10 cellular contexts compared by ENCODE assay signal in the genomic region with DNA sequence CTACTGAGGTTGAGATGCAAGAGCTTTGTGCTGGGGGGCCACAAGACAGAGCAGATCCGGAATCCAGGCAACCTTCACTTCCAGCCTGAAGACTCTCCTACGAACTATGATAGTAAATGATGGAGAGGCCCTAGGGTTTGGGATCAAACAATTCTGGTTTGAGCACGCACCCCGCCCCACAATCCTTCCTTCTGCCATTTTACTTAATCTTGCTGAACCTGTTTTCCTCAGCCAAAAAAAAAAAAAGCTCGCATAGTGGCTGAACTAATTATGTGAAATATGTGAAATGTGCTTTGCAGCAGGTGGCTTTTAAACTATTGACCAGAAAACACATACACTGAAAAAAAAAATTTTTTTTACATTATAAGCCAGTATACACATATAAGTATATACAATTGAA. TPM values are rescaled to one million over a fixed set of nuclear protein-coding genes. Genes with fewer than 3 reads are reported as not detected.
DNase-seq lines count a peak whose midpoint lies in the region; ATAC-seq and TF ChIP-seq lines count a peak whose summit lies in the region.
"Had no signal": no experiment of that assay in that cellular context is flagged by ENCODE, and none has a peak within 500 bp of the region (broad histone marks: within the 10 kb centered on the region; RNA-seq: fewer than 3 reads in every experiment).

No MANE protein-coding gene starts in this region.

- H3K9me2 ChIP-seq in GM23338 (ENCODE audit: insufficient read depth) (no peaks in the 10 kb centered on the region), SU-DHL-6 (replicated peaks; ENCODE audit: insufficient read depth, low read length) (no peaks in the 10 kb centered on the region)

- peak overlapping the region; percentile 87 for H3K9ac ChIP-seq in SU-DHL-6 (ENCODE audit: low read length)

- peaks cover 12% of the 10 kb centered on the region for H3K4me1 Mint-ChIP-seq in GM23338

- intact Hi-C loops in gastrocnemius medialis (cut with DNase I; ENCODE audit: low total_unique reads): loop anchor here (1.0 kb wide), 1 partner anchor 16 kb away; no protein-coding TSS in a partner anchor

- in situ Hi-C loops in gastrocnemius medialis (cut with MboI; ENCODE audit: low sequenced_read_pairs in 4 of 4): no loop called here

- H3K27me3 Mint-ChIP-seq in GM23338 (ENCODE audit: insufficient read depth, low read depth, poor library complexity): peaks cover 6% of the 10 kb centered on the region

- H3K27ac ChIP-seq in GM23338 (ENCODE audit: low read depth) (peak overlapping the region; percentile 10), SU-DHL-6 (ENCODE audit: low read depth, low read length) (peak overlapping the region; percentile 62), gastrocnemius medialis (peak overlapping the region; percentile 87 to 96 (median 90))

- peaks cover 10% of the 10 kb centered on the region for H3K36me3 Mint-ChIP-seq in GM23338 (ENCODE audit: low read depth)

- H3F3A ChIP-seq in GM23338 (replicated peaks; ENCODE audit: low read depth) (no peaks in the 10 kb centered on the region; the same call in 1 of the 2 replicates), SU-DHL-6 (ENCODE audit: insufficient read depth) (peaks cover 6% of the 10 kb centered on the region)

- DNase-seq in GM23338 (ENCODE audit: low spot score) (no peak), fibroblast of the aortic adventitia (ENCODE audit: low read depth) (no peak), gastrocnemius medialis (no peak), occipital lobe (lab: John Stamatoyannopoulos, UW) (no peak), NCI-H2196 (lab: John Stamatoyannopoulos, UW; ENCODE audit: unreplicated experiment) (no peak), erythroblast (lab: John Stamatoyannopoulos, UW) (no peak)
- no peak for DNase-seq in stimulated activated CD4-positive, alpha-beta T cell treated with anti-CD3 and anti-CD28 coated beads, Interleukin-15, amount 100 ng/mL, for 24 hours

- H3K4me1 ChIP-seq in GM23338 (ENCODE audit: insufficient read depth): no peaks in the 10 kb centered on the region
- H3K4me1 ChIP-seq in gastrocnemius medialis: peaks cover 18 to 19% of the 10 kb centered on the region in 2 donors

- ATAC-seq in GM23338 (no peak), gastrocnemius medialis (no peak)

- H2AFZ ChIP-seq in GM23338 (no peak overlapping the region), SU-DHL-6 (ENCODE audit: low read depth, low read length, severe bottlenecking) (peak overlapping the region; percentile 97)

- H3K79me2 ChIP-seq in GM23338 (replicated peaks; ENCODE audit: insufficient read depth) (peaks cover 31% of the 10 kb centered on the region), SU-DHL-6 (ENCODE audit: insufficient read depth, low read length) (peaks cover 30% of the 10 kb centered on the region)

- H3K27ac Mint-ChIP-seq in GM23338: peak overlapping the region; percentile 20

- H3K4me2 ChIP-seq in GM23338: peak overlapping the region; percentile 51
- peak overlapping the region; percentile 94 for H3K4me2 ChIP-seq in SU-DHL-6 (ENCODE audit: low read depth, low read length, poor library complexity, severe bottlenecking)

- H4K20me1 ChIP-seq in GM23338 (replicated peaks; ENCODE audit: insufficient read depth) (no peaks in the 10 kb centered on the region), SU-DHL-6 (ENCODE audit: low read depth, low read length) (no peaks in the 10 kb centered on the region)

- TF ChIP-seq POLR2A in gastrocnemius medialis (IDR thresholded peaks at IDR 0.05) (no peak), erythroblast (IDR thresholded peaks at IDR 0.05; ENCODE audit: low read length) (no peak)

- peak overlapping the region; percentile 22 for H3K4me3 Mint-ChIP-seq in GM23338

- H3K27me3 ChIP-seq in GM23338 (ENCODE audit: insufficient read depth): no peaks in the 10 kb centered on the region
- no peaks in the 10 kb centered on the region for H3K27me3 ChIP-seq in SU-DHL-6 (ENCODE audit: low read length)
- H3K27me3 ChIP-seq in gastrocnemius medialis: no peaks in the 10 kb centered on the region
- H3K27me3 ChIP-seq: foreskin keratinocyte had no signal

- H3K9me3 ChIP-seq in SU-DHL-6 (ENCODE audit: insufficient read depth, low read length) (no peaks in the 10 kb centered on the region), gastrocnemius medialis (no peaks in the 10 kb centered on the region)

- 0 out of 2 replicates have a peak, but pooled peaks cover 7% of the 10 kb centered on the region for H3K36me3 ChIP-seq in GM23338 (ENCODE audit: insufficient read depth)
- no peaks in the 10 kb centered on the region for H3K36me3 ChIP-seq in SU-DHL-6 (ENCODE audit: low read length)
- H3K36me3 ChIP-seq in gastrocnemius medialis: peaks cover 0 to 10% of the 10 kb centered on the region in 2 donors

- H3K4me3 ChIP-seq in GM23338: peak overlapping the region; percentile 3; the same call in 1 of the 2 replicates
- peak overlapping the region; percentile 74 for H3K4me3 ChIP-seq in SU-DHL-6 (ENCODE audit: insufficient read depth, low read length, poor library complexity, severe bottlenecking)
- H3K4me3 ChIP-seq in fibroblast of the aortic adventitia (ENCODE audit: low read depth, low read length): peak overlapping the region; percentile 96
- peak overlapping the region; percentile 64 to 92 (median 86) for H3K4me3 ChIP-seq in gastrocnemius medialis

- H3K9me3 Mint-ChIP-seq in GM23338: no peaks in the 10 kb centered on the region

- TF ChIP-seq CTCF in GM23338 (conservative IDR thresholded peaks at IDR 0.05; ENCODE audit: low read depth in 2 of 2) (no peak), SU-DHL-6 (IDR thresholded peaks at IDR 0.05; ENCODE audit: insufficient read depth, low read length, poor library complexity, severe bottlenecking) (no peak), fibroblast of the aortic adventitia (IDR thresholded peaks at IDR 0.05; ENCODE audit: insufficient read depth, low read length) (no peak), gastrocnemius medialis (IDR thresholded peaks at IDR 0.05 in 4 of 5, conservative IDR thresholded peaks at IDR 0.05 in 1 of 5) (no peak)

TF ChIP-seq in GM23338, 12 proteins besides CTCF, POLR2A, EP300 and RAD21 (continues in another document):
- TF ChIP-seq ZNF331 (CRISPR knock-in tag; IDR thresholded peaks at IDR 0.05; ENCODE audit: low read depth) (no peak), POLR2AphosphoS5 (IDR thresholded peaks at IDR 0.05; ENCODE audit: low read depth) (no peak), ZNF114 (CRISPR knock-in tag; IDR thresholded peaks at IDR 0.05) (no peak)
- TF ChIP-seq, protein P1, sequence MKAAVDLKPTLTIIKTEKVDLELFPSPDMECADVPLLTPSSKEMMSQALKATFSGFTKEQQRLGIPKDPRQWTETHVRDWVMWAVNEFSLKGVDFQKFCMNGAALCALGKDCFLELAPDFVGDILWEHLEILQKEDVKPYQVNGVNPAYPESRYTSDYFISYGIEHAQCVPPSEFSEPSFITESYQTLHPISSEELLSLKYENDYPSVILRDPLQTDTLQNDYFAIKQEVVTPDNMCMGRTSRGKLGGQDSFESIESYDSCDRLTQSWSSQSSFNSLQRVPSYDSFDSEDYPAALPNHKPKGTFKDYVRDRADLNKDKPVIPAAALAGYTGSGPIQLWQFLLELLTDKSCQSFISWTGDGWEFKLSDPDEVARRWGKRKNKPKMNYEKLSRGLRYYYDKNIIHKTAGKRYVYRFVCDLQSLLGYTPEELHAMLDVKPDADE (IDR thresholded peaks at IDR 0.05): no peak

RNA-seq across cellular contexts. Expression of gene ITFG2, which starts 0.7 kb away (rescaled TPM):
- 17.3 and 19.8 TPM in 2 replicates for total RNA-seq in GM23338 (2014; rRNA removed; shearing (Covaris generic))
- 32.6 and 41.2 TPM in 2 replicates for polyA plus RNA-seq in GM23338 (2016; fragmentation: Nextera tagmentation; extraction: Ambion mirVana)
- total RNA-seq in fibroblast of the aortic adventitia (ENCODE audit: low replicate concordance): 19.1 and 32.6 TPM in 2 replicates
- 1 to 10 TPM; 5.1 to 7.2 (median 5.9) TPM for total RNA-seq in gastrocnemius medialis
- total RNA-seq in occipital lobe: 11.7 TPM

RNA-seq across cellular contexts. Expression of gene FKBP4, which starts 17.0 kb away (rescaled TPM):
- total RNA-seq in GM23338 (2014; rRNA removed; shearing (Covaris generic)): 203 and 223 TPM in 2 replicates
- 117 and 126 TPM in 2 replicates for polyA plus RNA-seq in GM23338 (2016; fragmentation: Nextera tagmentation; extraction: Ambion mirVana)
- total RNA-seq in fibroblast of the aortic adventitia (ENCODE audit: low replicate concordance) (20.9 and 65.5 TPM in 2 replicates), gastrocnemius medialis (10 to 100 TPM; 41.9 to 96.0 (median 53.0) TPM), occipital lobe (41.2 TPM)

RNA-seq across cellular contexts. Expression of gene NRIP2, which starts 23.0 kb away (rescaled TPM):
- not detected in 2 replicates for total RNA-seq in GM23338 (2014; rRNA removed; shearing (Covaris generic))
- polyA plus RNA-seq in GM23338 (2016; fragmentation: Nextera tagmentation; extraction: Ambion mirVana): 0.40 and 0.66 TPM in 2 replicates
- total RNA-seq in fibroblast of the aortic adventitia (ENCODE audit: low replicate concordance) (not detected in 2 replicates), gastrocnemius medialis (1 to 10 TPM in 3 of 4 donors, not detected in 1; 1.3 to 5.2 (median 2.0) TPM), occipital lobe (0.62 TPM)
- total RNA-seq: foreskin keratinocyte had no signal
- polyA plus RNA-seq: foreskin keratinocyte had no signal

RNA-seq across cellular contexts. Expression of gene TEX52, which starts 45.0 kb away (rescaled TPM):
- not detected in 2 replicates for total RNA-seq in GM23338 (2014; rRNA removed; shearing (Covaris generic))
- polyA plus RNA-seq in GM23338 (2016; fragmentation: Nextera tagmentation; extraction: Ambion mirVana): not detected in 2 replicates
- not detected in 2 replicates for total RNA-seq in fibroblast of the aortic adventitia (ENCODE audit: low replicate concordance)
- total RNA-seq in gastrocnemius medialis: under 1 TPM in 1 of 4 donors, not detected in 3; 0.68 TPM
- total RNA-seq in occipital lobe: not detected
- total RNA-seq: foreskin keratinocyte, subcutaneous adipose tissue had no signal
- polyA plus RNA-seq: foreskin keratinocyte had no signal

Comparison
In these comparisons a context has a peak if more than half of its experiments do, and no peak if none do; other contexts are left out.
1. H3K27ac ChIP-seq: peak in every context shown above with its lines; median percentile 90 in gastrocnemius medialis; 62 in SU-DHL-6; 10 in GM23338.
2. H3K4me3 ChIP-seq: peak in every context shown above with its lines; median percentile 96 in fibroblast of the aortic adventitia; 86 in gastrocnemius medialis; 74 in SU-DHL-6; 3 in GM23338.